ENCODE assay signal across 11 cellular contexts in genomic region chr11:45100338-45100737, GRCh38. TPM values are rescaled to one million over a fixed set of nuclear protein-coding genes. Genes with fewer than 3 reads are reported as not detected.
DNase-seq lines count a peak whose midpoint lies in the region; ATAC-seq and TF ChIP-seq lines count a peak whose summit lies in the region.
"Had no signal": no experiment of that assay in that cellular context is flagged by ENCODE, and none has a peak within 500 bp of the region (broad histone marks: within the 10 kb centered on the region; RNA-seq: fewer than 3 reads in every experiment).

No MANE protein-coding gene starts in this region.

- peaks cover 41% of the 10 kb centered on the region for H3K4me1 Mint-ChIP-seq in MCF 10A (ENCODE audit: insufficient read depth, unreplicated experiment)

- peaks cover 8% of the 10 kb centered on the region for H3K36me3 Mint-ChIP-seq in MCF 10A (ENCODE audit: insufficient read depth, unreplicated experiment)

- no peak overlapping the region for H3K27ac ChIP-seq in breast epithelium
- H3K27ac ChIP-seq: heart left ventricle had no signal

- H3K36me3 ChIP-seq in breast epithelium, result no peaks in the 10 kb centered on the region
- H3K36me3 ChIP-seq: heart left ventricle had no signal

- TF ChIP-seq CTCF in MCF 10A (IDR thresholded peaks at IDR 0.05; ENCODE audit: unreplicated experiment) (no peak), breast epithelium (IDR thresholded peaks at IDR 0.05) (no peak)

- H3K27me3 ChIP-seq in breast epithelium, result no peaks in the 10 kb centered on the region

- H3K27ac Mint-ChIP-seq in MCF 10A (ENCODE audit: low read depth, unreplicated experiment), result no peak overlapping the region
- H3K27ac Mint-ChIP-seq: activated naive CD8-positive, alpha-beta T cell treated with anti-CD3 and anti-CD28 coated beads, Interleukin-2, amount 50 U/mL, for 24 hours; T-helper 1 cell treated with Interleukin-12 subunit alpha and Interleukin-12 subunit beta and Interleukin-4 antibody, amounts not matched to agents 30 μg/mL and 1 μg/mL, for 36 hours had no signal

- H3K4me3 ChIP-seq in breast epithelium, result no peak overlapping the region
- H3K4me3 ChIP-seq: heart left ventricle had no signal

- ATAC-seq in esophagus mucosa (peak; percentile 40), HG02973 (IDR thresholded peaks at IDR 0.05; ENCODE audit: unreplicated experiment) (no peak), HG02642 (IDR thresholded peaks at IDR 0.05; ENCODE audit: poor library complexity, unreplicated experiment) (no peak), HG02970 (IDR thresholded peaks at IDR 0.05; ENCODE audit: low FRiP score, unreplicated experiment) (no peak), GM21825 (IDR thresholded peaks at IDR 0.05; ENCODE audit: unreplicated experiment) (no peak)
- ATAC-seq: activated naive CD8-positive, alpha-beta T cell treated with anti-CD3 and anti-CD28 coated beads, Interleukin-2, amount 50 U/mL, for 24 hours; heart left ventricle had no signal

- H3K4me1 ChIP-seq in breast epithelium, result no peaks in the 10 kb centered on the region

- no TSS peak for BruUV-seq in MCF 10A (replicated peaks; lab: Mats Ljungman, UMichigan)

- POLR2A ChIA-PET in MCF 10A (lab: Yijun Ruan, JAX), result interaction anchor here (1.0 kb wide), 2 partner anchors 163 to 171 kb away, joined by 3 read pairs; no protein-coding TSS in a partner anchor

- intact Hi-C loops in MCF 10A (cut with micrococcal nuclease), result no loop called here
- intact Hi-C loops in breast epithelium (cut with DNase I; ENCODE audit: low total_unique reads), result loop anchor here (5.0 kb wide), 1 partner anchor 1518 kb away; no protein-coding TSS in a partner anchor

- no peaks in the 10 kb centered on the region for H3K27me3 Mint-ChIP-seq in MCF 10A (ENCODE audit: insufficient read depth, unreplicated experiment)

- DNase-seq in MCF 10A (ENCODE audit: unreplicated experiment), result peak; percentile 38
- DNase-seq in breast epithelium (ENCODE audit: low spot score in 2 of 2), result no peak
- peak; percentile 49 to 56 for DNase-seq in NOMO-1 (lab: John Stamatoyannopoulos, UW; ENCODE audit: unreplicated experiment in 2 of 2)
- DNase-seq: activated naive CD8-positive, alpha-beta T cell treated with anti-CD3 and anti-CD28 coated beads, Interleukin-2, amount 50 U/mL, for 24 hours had no signal

- TF ChIP-seq POLR2A in breast epithelium (IDR thresholded peaks at IDR 0.05), result no peak

- CTCF ChIA-PET in MCF 10A (lab: Yijun Ruan, JAX), result interaction anchor here (0.6 to 22.3 kb wide), 10 partner anchors 10 to 830 kb away, joined by 3 to 1181 read pairs (median 4); no protein-coding TSS in a partner anchor

- no peak overlapping the region for H3K4me3 Mint-ChIP-seq in MCF 10A (ENCODE audit: unreplicated experiment)
- H3K4me3 Mint-ChIP-seq: activated naive CD8-positive, alpha-beta T cell treated with anti-CD3 and anti-CD28 coated beads, Interleukin-2, amount 50 U/mL, for 24 hours; T-helper 1 cell treated with Interleukin-12 subunit alpha and Interleukin-12 subunit beta and Interleukin-4 antibody, amounts not matched to agents 30 μg/mL and 1 μg/mL, for 36 hours had no signal

- H3K9me3 Mint-ChIP-seq in MCF 10A (ENCODE audit: unreplicated experiment), result peaks cover 8% of the 10 kb centered on the region
- H3K9me3 Mint-ChIP-seq: activated naive CD8-positive, alpha-beta T cell treated with anti-CD3 and anti-CD28 coated beads, Interleukin-2, amount 50 U/mL, for 24 hours; T-helper 1 cell treated with Interleukin-12 subunit alpha and Interleukin-12 subunit beta and Interleukin-4 antibody, amounts not matched to agents 30 μg/mL and 1 μg/mL, for 36 hours had no signal

- H3K9me3 ChIP-seq in breast epithelium, result no peaks in the 10 kb centered on the region
- H3K9me3 ChIP-seq: heart left ventricle had no signal

RNA-seq across cellular contexts. Expression of gene PRDM11, which starts 46.1 kb away (rescaled TPM):
- total RNA-seq in MCF 10A (2022) (4.0 and 4.9 TPM in 2 replicates), breast epithelium (10 to 100 TPM in 2 of 3 donors, 1 to 10 TPM in 1; 6.9 to 10.9 (median 10.8) TPM), esophagus mucosa (5.7 TPM)

Comparison
In these comparisons a context has a peak if more than half of its experiments do, and no peak if none do; other contexts are left out.
1. DNase-seq: peak in MCF 10A (single experiment) and NOMO-1 (2 of 2); none in breast epithelium (0 of 2).